Comparison of ENCODE assay signal across 28 cellular contexts in the genomic region with DNA sequence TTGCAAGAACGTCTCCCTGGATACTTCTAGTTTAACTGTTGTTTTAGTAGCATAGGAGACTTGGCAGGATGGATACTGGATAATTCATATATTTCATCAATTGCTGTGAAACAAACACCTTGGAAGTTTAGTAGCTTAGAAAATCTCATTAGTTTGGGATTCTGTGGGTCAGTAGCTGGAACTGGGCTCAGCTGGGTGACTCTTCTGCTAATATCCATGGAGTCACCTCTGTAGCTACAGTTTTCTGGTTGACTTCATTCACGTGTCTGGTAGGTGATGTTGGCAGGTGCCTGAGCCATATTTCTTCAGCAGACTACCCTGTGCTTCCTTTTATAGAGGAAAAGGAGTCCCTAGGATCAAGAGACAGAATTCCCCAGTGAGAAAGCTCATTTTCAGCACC.
"Had no signal": no experiment of that assay in that cellular context is flagged by ENCODE, and none has a peak within 500 bp of the region (broad histone marks: within the 10 kb centered on the region; RNA-seq: fewer than 3 reads in every experiment).

No MANE protein-coding gene starts in this region.

- H3K36me3 ChIP-seq: colonic mucosa, esophagus muscularis mucosa, esophagus squamous epithelium, gastroesophageal sphincter, heart left ventricle, heart right ventricle had no signal

- ATAC-seq: effector memory CD8-positive, alpha-beta T cell; esophagus mucosa; foreskin keratinocyte; gastroesophageal sphincter; heart left ventricle; heart right ventricle had no signal

- H3K9me3 Mint-ChIP-seq: effector memory CD8-positive, alpha-beta T cell had no signal

- FAIRE-seq: colon, endometrium, endothelial cell of umbilical vein, frontal cortex had no signal

- H3K27me3 ChIP-seq: colonic mucosa, foreskin keratinocyte had no signal

- H3K4me3 Mint-ChIP-seq: dendritic cell treated with granulocyte-macrophage colony-stimulating factor and Interleukin-4, amounts not matched to agents 40 ng/mL and 50 ng/mL, for 4 days; effector memory CD8-positive, alpha-beta T cell; endodermal cell had no signal

- H3K4me3 ChIP-seq: colonic mucosa, coronary artery, dorsolateral prefrontal cortex, esophagus muscularis mucosa, esophagus squamous epithelium, gastroesophageal sphincter, heart left ventricle, heart right ventricle had no signal

- H3K27ac Mint-ChIP-seq: dendritic cell treated with granulocyte-macrophage colony-stimulating factor and Interleukin-4, amounts not matched to agents 40 ng/mL and 50 ng/mL, for 4 days; effector memory CD8-positive, alpha-beta T cell; endodermal cell had no signal

- DNase-seq: colonic mucosa; cortex of kidney; dermis blood vessel endothelial cell; dorsolateral prefrontal cortex; effector CD4-positive, alpha-beta T cell; effector CD8-positive, alpha-beta T cell; effector memory CD4-positive, alpha-beta T cell; effector memory CD8-positive, alpha-beta T cell; endodermal cell; erythroblast; esophagus squamous epithelium; foreskin fibroblast; foreskin keratinocyte; foreskin melanocyte; glutamatergic neuron; head of caudate nucleus; heart left ventricle; heart right ventricle had no signal

- H3K27ac ChIP-seq: colonic mucosa, coronary artery, dorsolateral prefrontal cortex, epithelial cell of prostate, esophagus muscularis mucosa, esophagus squamous epithelium, foreskin keratinocyte, gastroesophageal sphincter, heart left ventricle, heart right ventricle had no signal

- H3K9me3 ChIP-seq: colonic mucosa, esophagus squamous epithelium had no signal

- H3K4me1 ChIP-seq: colonic mucosa, esophagus muscularis mucosa, esophagus squamous epithelium, foreskin keratinocyte, gastroesophageal sphincter, heart right ventricle had no signal
